Comparison of ENCODE assay signal across 1 cellular context in genomic region chr17:40854175-40854814, GRCh38.
TF ChIP-seq lines count a peak whose summit lies in the region.

No MANE protein-coding gene starts in this region.

TF ChIP-seq in HEK293, 187 proteins besides CTCF, POLR2A, EP300 and RAD21 (continued from another document):
- TF ChIP-seq ZNF777 (tag by site-specific recombination; IDR thresholded peaks at IDR 0.05; ENCODE audit: borderline replicate concordance) (no peak), ZNF324 (tag by site-specific recombination; IDR thresholded peaks at IDR 0.05) (0 out of 2 replicates have a peak, but pooled peaks have one; percentile 53), ZNF692 (tag by site-specific recombination; IDR thresholded peaks at IDR 0.05) (peak; percentile 35; the same call in 1 of the 2 replicates), ZNF350 (tag by site-specific recombination; IDR thresholded peaks at IDR 0.05) (no peak), ZNF423 (tag by site-specific recombination; IDR thresholded peaks at IDR 0.05) (no peak), ZNF518A (tag by site-specific recombination; conservative IDR thresholded peaks at IDR 0.05; ENCODE audit: low read depth) (peak; percentile 51), ZNF629 (tag by site-specific recombination; IDR thresholded peaks at IDR 0.05) (peak; percentile 84), FEZF1 (tag by site-specific recombination; IDR thresholded peaks at IDR 0.05) (peak; percentile 77), ZNF239 (tag by site-specific recombination; IDR thresholded peaks at IDR 0.05) (no peak), ZNF843 (tag by site-specific recombination; IDR thresholded peaks at IDR 0.05) (0 out of 2 replicates have a peak, but pooled peaks have one; percentile 27), ZNF10 (tag by site-specific recombination; IDR thresholded peaks at IDR 0.05) (no peak), PRDM6 (tag by site-specific recombination; IDR thresholded peaks at IDR 0.05) (peak; percentile 88), ZNF645 (tag by site-specific recombination; IDR thresholded peaks at IDR 0.05) (no peak), SCRT2 (tag by site-specific recombination; IDR thresholded peaks at IDR 0.05) (peak; percentile 51), ZNF394 (tag by site-specific recombination; IDR thresholded peaks at IDR 0.05; ENCODE audit: borderline replicate concordance) (peak; percentile 38; the same call in 1 of the 2 replicates), ZSCAN23 (tag by site-specific recombination; IDR thresholded peaks at IDR 0.05) (peak; percentile 69), OSR2 (tag by site-specific recombination; IDR thresholded peaks at IDR 0.05) (peak; percentile 48), ZNF530 (tag by site-specific recombination; IDR thresholded peaks at IDR 0.05; ENCODE audit: low read depth) (no peak)
